Comparison of ENCODE assay signal across 16 cellular contexts in the genomic region with DNA sequence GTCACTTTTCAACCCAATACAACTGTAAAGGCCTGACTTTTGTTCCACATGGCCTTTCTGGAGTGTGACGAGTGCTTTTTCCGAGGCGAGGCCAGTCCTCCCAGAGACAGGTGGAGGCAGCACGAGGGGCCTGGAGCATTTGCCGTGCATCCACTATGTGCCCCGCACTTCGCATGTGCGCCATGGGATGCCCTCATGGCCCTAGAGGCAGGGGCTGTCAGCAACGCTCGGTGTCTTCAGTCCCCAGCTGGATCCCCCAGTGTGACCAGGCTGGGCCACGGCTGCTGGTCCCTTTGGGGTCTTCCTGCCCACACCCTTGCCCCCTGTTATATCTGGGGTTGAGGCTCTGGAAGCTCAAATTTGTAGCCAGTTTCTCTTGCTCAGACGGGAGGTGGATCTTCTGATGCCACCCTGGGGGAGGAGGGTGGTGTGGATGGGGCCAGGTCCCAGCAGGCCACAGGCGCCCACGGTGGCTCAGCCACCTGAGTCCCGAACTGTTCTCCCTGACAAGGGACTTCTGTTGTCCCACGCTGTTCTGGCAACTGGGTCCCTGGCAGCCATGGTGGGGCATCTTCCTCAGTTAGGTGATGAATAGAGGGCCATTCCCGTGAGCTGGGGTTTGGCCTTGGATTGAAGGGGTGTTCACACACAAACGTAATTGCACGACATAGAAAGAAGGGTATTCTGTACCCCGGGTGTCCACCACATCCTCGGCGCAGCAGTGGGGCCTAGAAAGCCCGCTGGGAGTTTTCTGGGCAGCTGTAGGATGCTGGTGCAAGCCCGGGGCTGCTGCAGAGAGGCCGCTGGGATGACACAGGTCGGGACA.
"Had no signal": no experiment of that assay in that cellular context is flagged by ENCODE, and none has a peak within 500 bp of the region (broad histone marks: within the 10 kb centered on the region; RNA-seq: fewer than 3 reads in every experiment).

No MANE protein-coding gene starts in this region.

- FAIRE-seq: pancreas had no signal

- H3K27ac ChIP-seq: foreskin keratinocyte, pancreas, upper lobe of left lung had no signal

- H3K4me1 ChIP-seq: foreskin keratinocyte, pancreas, upper lobe of left lung had no signal

- H3K9me3 ChIP-seq: pancreas, upper lobe of left lung had no signal

- H3K4me2 ChIP-seq: smooth muscle cell had no signal

- DNase-seq: activated gamma-delta T cell treated with Interleukin-2 at 50 U/mL for 16 hours; activated T-cell treated with anti-CD3 and anti-CD28 coated beads, Interleukin-2, amount 50 U/mL, for 1 hour; anterior cingulate cortex; caudate nucleus; effector memory CD4-positive, alpha-beta T cell; foreskin keratinocyte; naive B cell; stimulated activated CD4-positive, alpha-beta T cell treated with anti-CD3 and anti-CD28 coated beads, Interleukin-2, amount 100 ng/mL, for 48 hours; stimulated activated CD8-positive, alpha-beta memory T cell treated with anti-CD3 and anti-CD28 coated beads, Interleukin-4, amount 100 ng/mL, for 48 hours; stimulated activated naive B cell treated with anti-CD40 and anti-IgM and Interleukin-4, amounts not matched to agents 10 μg/mL and 1 μg/mL and 100 μg/mL, for 72 hours; T-helper 9 cell; upper lobe of left lung had no signal

- H3K36me3 ChIP-seq: pancreas, upper lobe of left lung had no signal

- ATAC-seq: foreskin keratinocyte; pancreas; sciatic nerve; stimulated activated naive B cell treated with anti-CD40 and anti-IgM and Interleukin-4, amounts not matched to agents 10 μg/mL and 1 μg/mL and 100 μg/mL, for 72 hours had no signal

- H3K27me3 ChIP-seq: foreskin keratinocyte, pancreas, upper lobe of left lung had no signal

- H3K4me3 ChIP-seq: lung, pancreas, smooth muscle cell, upper lobe of left lung had no signal
